In the genomic region with DNA sequence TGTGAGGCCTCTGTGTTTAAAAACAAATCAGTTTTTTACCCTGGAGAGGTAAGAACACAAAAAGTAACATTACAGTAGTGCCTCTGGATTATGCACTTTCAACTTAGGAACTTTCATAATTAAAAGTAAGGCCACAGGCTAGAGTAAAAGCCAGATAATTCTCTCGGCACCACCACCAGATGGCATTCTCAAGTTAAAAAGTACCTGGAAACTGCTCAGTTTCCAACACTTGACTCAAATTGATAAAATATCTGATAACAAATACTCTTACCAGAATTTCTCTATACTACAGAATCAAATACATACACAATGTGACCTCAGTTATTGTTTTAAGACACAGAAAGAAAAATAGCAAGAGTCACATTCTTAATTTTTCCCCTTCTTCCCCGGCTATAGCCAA, we compare ENCODE assay signal across 8 cellular contexts. TPM values are rescaled to one million over a fixed set of nuclear protein-coding genes. Genes with fewer than 3 reads are reported as not detected.
DNase-seq lines count a peak whose midpoint lies in the region; ATAC-seq, FAIRE-seq and TF ChIP-seq lines count a peak whose summit lies in the region.

No MANE protein-coding gene starts in this region.

- no peaks in the 10 kb centered on the region for H3K9me3 ChIP-seq in SU-DHL-6 (ENCODE audit: insufficient read depth, low read length)
- H3K9me3 ChIP-seq in pancreas: no peaks in the 10 kb centered on the region

- TF ChIP-seq CTCF in HFFc6 (IDR thresholded peaks at IDR 0.05): peak; percentile 75
- TF ChIP-seq CTCF in SU-DHL-6 (IDR thresholded peaks at IDR 0.05; ENCODE audit: insufficient read depth, low read length, poor library complexity, severe bottlenecking): peak; percentile 53
- peak; percentile 32 for TF ChIP-seq CTCF in endothelial cell (IDR thresholded peaks at IDR 0.05; ENCODE audit: unreplicated experiment)
- peak in 2 of 4 donors; percentile 31 to 43 for TF ChIP-seq CTCF in pancreas (IDR thresholded peaks at IDR 0.05)

- H4K20me1 ChIP-seq in SU-DHL-6 (ENCODE audit: low read depth, low read length): no peaks in the 10 kb centered on the region

- peak; percentile 80 to 93 (median 88) for ATAC-seq in pancreas
- ATAC-seq in GM19328 (IDR thresholded peaks at IDR 0.05; ENCODE audit: unreplicated experiment): no peak

- peaks cover 3% of the 10 kb centered on the region; the same call in 1 of the 2 replicates for H3F3A ChIP-seq in SU-DHL-6 (ENCODE audit: insufficient read depth)

- DNase-seq in NCI-H82 (lab: John Stamatoyannopoulos, UW): peak; percentile 8
- no peak for DNase-seq in NCI-H82 treated with DMSO at 0.1 percent for 48 hours (lab: John Stamatoyannopoulos, UW; ENCODE audit: unreplicated experiment)
- peak; percentile 26 for DNase-seq in HFFc6
- DNase-seq in endothelial cell (ENCODE audit: low spot score): peak; percentile 19
- peak in 1 of 6 donors; percentile 18 for DNase-seq in pancreas
- DNase-seq in dedifferentiated amniotic fluid mesenchymal stem cell (ENCODE audit: extremely low spot score): no peak

- no peaks in the 10 kb centered on the region for H3K9me3 Mint-ChIP-seq in HFFc6
- H3K9me3 Mint-ChIP-seq in endothelial cell (ENCODE audit: unreplicated experiment): no peaks in the 10 kb centered on the region

- H3K4me1 Mint-ChIP-seq in HFFc6 (ENCODE audit: low read depth) (peaks cover 22% of the 10 kb centered on the region), endothelial cell (ENCODE audit: unreplicated experiment) (peaks cover 12% of the 10 kb centered on the region)

- intact Hi-C loops in pancreas (cut with DNase I): loop anchor here in 2 of 3 donors (5.0 to 10.0 kb wide), 3 partner anchors 80 to 132 kb away; no protein-coding TSS in a partner anchor

- H3K9ac ChIP-seq in SU-DHL-6 (ENCODE audit: low read length): no peak overlapping the region

- no peaks in the 10 kb centered on the region for H3K27me3 Mint-ChIP-seq in HFFc6 (ENCODE audit: insufficient read depth)
- H3K27me3 Mint-ChIP-seq in endothelial cell (ENCODE audit: unreplicated experiment): peaks cover 1% of the 10 kb centered on the region

- H3K27ac Mint-ChIP-seq in HFFc6 (no peak overlapping the region), endothelial cell (ENCODE audit: unreplicated experiment) (no peak overlapping the region)

- peak; percentile 39 for FAIRE-seq in pancreas (lab: Jason Lieb, UNC)

- H3K4me3 ChIP-seq in SU-DHL-6 (ENCODE audit: insufficient read depth, low read length, poor library complexity, severe bottlenecking): no peak overlapping the region
- H3K4me3 ChIP-seq in pancreas: no peak overlapping the region

- no peaks in the 10 kb centered on the region for H3K9me2 ChIP-seq in SU-DHL-6 (replicated peaks; ENCODE audit: insufficient read depth, low read length)

- no peaks in the 10 kb centered on the region for H3K4me1 ChIP-seq in pancreas

- no peaks in the 10 kb centered on the region for H3K79me2 ChIP-seq in SU-DHL-6 (ENCODE audit: insufficient read depth, low read length)

- H3K4me3 Mint-ChIP-seq in HFFc6: no peak overlapping the region
- H3K4me3 Mint-ChIP-seq in endothelial cell (ENCODE audit: unreplicated experiment): no peak overlapping the region

- H3K27ac ChIP-seq in SU-DHL-6 (ENCODE audit: low read depth, low read length) (no peak overlapping the region), pancreas (no peak overlapping the region)

- H3K4me2 ChIP-seq in SU-DHL-6 (ENCODE audit: low read depth, low read length, poor library complexity, severe bottlenecking): no peak overlapping the region

- peaks cover 7% of the 10 kb centered on the region for H3K36me3 Mint-ChIP-seq in HFFc6 (ENCODE audit: low read depth)
- no peaks in the 10 kb centered on the region for H3K36me3 Mint-ChIP-seq in endothelial cell (ENCODE audit: low read depth, unreplicated experiment)

- no peaks in the 10 kb centered on the region for H3K27me3 ChIP-seq in SU-DHL-6 (ENCODE audit: low read length)
- H3K27me3 ChIP-seq in pancreas: no peaks in the 10 kb centered on the region

- H2AFZ ChIP-seq in SU-DHL-6 (ENCODE audit: low read depth, low read length, severe bottlenecking): no peak overlapping the region

- peaks cover 5% of the 10 kb centered on the region; the same call in 1 of the 2 replicates for H3K36me3 ChIP-seq in SU-DHL-6 (ENCODE audit: low read length)
- peaks cover 0 to 22% (median 0%) of the 10 kb centered on the region in 3 donors for H3K36me3 ChIP-seq in pancreas

- 55 to 60% methylated on average over 2 of the region's 2 CpGs for WGBS in pancreas, 2 donors

RNA-seq across cellular contexts. Expression of gene SPICE1, which starts 19.9 kb away (rescaled TPM):
- total RNA-seq in HFFc6 (2021; fragmentation: NEBNext Ultra II Directional; extraction: Animal tissue kit (Norgen Biotek cat#: 25700)): 1 to 10 TPM; 6.9 to 7.5 (median 7.1) TPM
- total RNA-seq in endothelial cell (ENCODE audit: unreplicated experiment) (8.6 TPM), pancreas (10 to 100 TPM in 4 of 6 donors, 1 to 10 TPM in 2; 5.7 to 13.7 (median 10.1) TPM)
- polyA plus RNA-seq in pancreas: 1 to 10 TPM; 3.0 to 3.6 TPM

RNA-seq across cellular contexts. Expression of gene SIDT1, which starts 37.3 kb away (rescaled TPM):
- total RNA-seq in HFFc6 (2021; fragmentation: NEBNext Ultra II Directional; extraction: Animal tissue kit (Norgen Biotek cat#: 25700)): not detected
- 0.92 TPM for total RNA-seq in endothelial cell (ENCODE audit: unreplicated experiment)
- 1 to 10 TPM in 3 of 6 donors, under 1 TPM in 3; 0.28 to 2.6 (median 1.0) TPM for total RNA-seq in pancreas
- 1 to 10 TPM in 1 of 2 donors, under 1 TPM in 1; 0.42 to 2.0 TPM for polyA plus RNA-seq in pancreas

RNA-seq across cellular contexts. Expression of gene CFAP44, which starts 53.7 kb away (rescaled TPM):
- total RNA-seq in HFFc6 (2021; fragmentation: NEBNext Ultra II Directional; extraction: Animal tissue kit (Norgen Biotek cat#: 25700)): 1 to 10 TPM in 3 of 6 experiments, under 1 TPM in 3; 0.86 to 1.4 (median 1.0) TPM
- 1.7 TPM for total RNA-seq in endothelial cell (ENCODE audit: unreplicated experiment)
- 1 to 10 TPM; 3.0 to 6.9 (median 5.6) TPM for total RNA-seq in pancreas
- polyA plus RNA-seq in pancreas: 10 to 100 TPM in 1 of 2 donors, 1 to 10 TPM in 1; 9.7 to 15.4 TPM

Comparison
In these comparisons a context has a peak if more than half of its experiments do, and no peak if none do; other contexts are left out.
1. DNase-seq: peak in NCI-H82 (single experiment), HFFc6 (single experiment) and endothelial cell (single experiment); none in NCI-H82 treated with DMSO at 0.1 percent for 48 hours (single experiment) and dedifferentiated amniotic fluid mesenchymal stem cell (single experiment).